In the genomic region with DNA sequence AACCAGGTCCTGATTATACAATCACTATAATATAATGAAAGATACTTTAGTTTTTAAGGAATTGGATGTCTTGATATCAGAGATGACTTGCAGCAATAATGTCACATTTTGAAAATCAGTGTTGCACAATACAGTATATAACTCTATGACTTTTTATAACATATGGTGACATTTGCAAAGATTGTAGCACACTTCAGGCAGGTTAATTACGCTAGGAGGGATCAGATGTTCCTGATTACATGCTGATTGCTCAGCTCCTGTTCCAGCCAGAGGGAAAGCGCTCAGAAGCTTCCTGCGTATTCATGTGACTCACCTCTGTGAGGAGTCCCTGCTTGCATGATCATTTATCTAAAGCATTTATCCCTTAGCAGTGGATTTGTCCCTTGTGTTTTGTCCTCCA, we compare ENCODE assay signal across 15 cellular contexts.
"Had no signal": no experiment of that assay in that cellular context is flagged by ENCODE, and none has a peak within 500 bp of the region (broad histone marks: within the 10 kb centered on the region; RNA-seq: fewer than 3 reads in every experiment).

No MANE protein-coding gene starts in this region.

- H3K27me3 ChIP-seq: brain microvascular endothelial cell, dorsolateral prefrontal cortex, esophagus muscularis mucosa, left lung, upper lobe of right lung had no signal

- H3K27ac ChIP-seq: brain microvascular endothelial cell, dorsolateral prefrontal cortex, esophagus muscularis mucosa, left lung, upper lobe of right lung had no signal

- H3K4me1 ChIP-seq: esophagus muscularis mucosa, left lung, upper lobe of right lung had no signal

- H3K9me3 ChIP-seq: esophagus muscularis mucosa, left lung, upper lobe of right lung had no signal

- H3K4me3 ChIP-seq: dorsolateral prefrontal cortex, esophagus muscularis mucosa, left lung, upper lobe of right lung had no signal

- ATAC-seq: left lung; stimulated activated naive CD8-positive, alpha-beta T cell treated with anti-CD3 and anti-CD28 coated beads, Interleukin-15, Interleukin-2, amounts not matched to agents 100 U/mL and 50 U/mL, for 24 hours; upper lobe of right lung had no signal

- DNase-seq: activated CD4-positive, alpha-beta memory T cell treated with anti-CD3 and anti-CD28 coated beads, Interleukin-2, amount 10 ng/mL, durations not matched to agents 7 days and 5 days; activated gamma-delta T cell treated with Interleukin-2 at 50 U/mL for 16 hours; activated naive CD8-positive, alpha-beta T cell treated with anti-CD3 and anti-CD28 coated beads for 36 hours; activated T-cell treated with anti-CD3 and anti-CD28 coated beads, Interleukin-2, amount 50 U/mL, for 48 hours; brain microvascular endothelial cell; dorsolateral prefrontal cortex; left lung; nephron progenitor cell; stimulated activated CD4-positive, alpha-beta T cell treated with anti-CD3 and anti-CD28 coated beads, Interleukin-4, amount 100 ng/mL, for 1 hour; stimulated activated CD8-positive, alpha-beta memory T cell treated with anti-CD3 and anti-CD28 coated beads, Interleukin-4, amount 100 ng/mL, for 48 hours; stimulated activated naive CD8-positive, alpha-beta T cell treated with anti-CD3 and anti-CD28 coated beads, Interleukin-15, Interleukin-2, amounts not matched to agents 100 U/mL and 50 U/mL, for 24 hours; T-helper 9 cell; upper lobe of right lung had no signal

- FAIRE-seq: islet of Langerhans had no signal

- H3K36me3 ChIP-seq: brain microvascular endothelial cell, esophagus muscularis mucosa, left lung, upper lobe of right lung had no signal
